ENCODE assay signal across 15 cellular contexts in the genomic region with DNA sequence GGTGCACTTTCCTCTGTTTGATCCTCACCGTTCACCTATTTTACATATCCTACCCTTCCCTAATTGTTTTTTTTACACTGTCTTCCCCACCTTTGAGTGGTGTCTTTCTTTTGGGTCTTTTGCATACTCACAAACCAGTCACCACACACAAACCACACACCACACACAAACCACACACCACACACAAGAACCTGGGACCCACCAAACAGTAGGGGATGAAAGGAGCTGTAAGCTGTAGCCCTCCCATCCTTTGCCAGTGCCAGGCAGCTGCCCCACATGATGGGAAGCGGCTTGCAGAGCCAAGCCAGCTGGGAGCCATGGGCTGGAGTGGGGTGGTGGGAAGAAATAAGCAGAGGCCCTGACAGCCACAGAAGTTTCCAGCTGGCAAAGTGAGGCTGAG. TPM values are rescaled to one million over a fixed set of nuclear protein-coding genes. Genes with fewer than 3 reads are reported as not detected.
DNase-seq lines count a peak whose midpoint lies in the region; ATAC-seq, FAIRE-seq and TF ChIP-seq lines count a peak whose summit lies in the region.
"Had no signal": no experiment of that assay in that cellular context is flagged by ENCODE, and none has a peak within 500 bp of the region (broad histone marks: within the 10 kb centered on the region; RNA-seq: fewer than 3 reads in every experiment).

No MANE protein-coding gene starts in this region.

- no peaks in the 10 kb centered on the region for H3K27me3 Mint-ChIP-seq in H9 (ENCODE audit: low read depth)
- H3K27me3 Mint-ChIP-seq: IgD-negative memory B cell had no signal

- H3T11ph ChIP-seq in H9 (ENCODE audit: low read length): no peak overlapping the region

- no peaks in the 10 kb centered on the region for H3K4me1 ChIP-seq in DND-41 (ENCODE audit: insufficient read depth, low read length)
- H3K4me1 ChIP-seq in H9 (ENCODE audit: insufficient read depth, low read length): peaks cover 8% of the 10 kb centered on the region
- H3K4me1 ChIP-seq in GM12878 (ENCODE audit: control insufficient read depth, insufficient read depth, low read length): peaks cover 8% of the 10 kb centered on the region; the same call in 1 of the 2 replicates
- H3K4me1 ChIP-seq in neuronal stem cell (ENCODE audit: control insufficient read depth in 2 of 2, insufficient read depth in 1 of 2, low read depth in 1 of 2, low read length in 2 of 2): peaks cover 0 to 5% of the 10 kb centered on the region in 2 donors
- H3K4me1 ChIP-seq: A549 had no signal

- intact Hi-C loops in GM12878 (cut with micrococcal nuclease; ENCODE audit: unreplicated experiment): no loop called here

- H4K20me1 ChIP-seq in DND-41 (ENCODE audit: insufficient read depth, low read length) (no peaks in the 10 kb centered on the region), H9 (ENCODE audit: control insufficient read depth, insufficient read depth, insufficient read length) (no peaks in the 10 kb centered on the region), GM12878 (ENCODE audit: control insufficient read depth, insufficient read depth) (no peaks in the 10 kb centered on the region)

- H3K23ac ChIP-seq in H9 (ENCODE audit: insufficient read length, low read depth, low read length): no peak overlapping the region
- no peak overlapping the region for H3K23ac ChIP-seq in neuronal stem cell (ENCODE audit: low read depth, low read length, poor library complexity)

- in situ Hi-C loops in GM12878 (cut with MboI): no loop called here

- H2BK15ac ChIP-seq in H9 (ENCODE audit: low read depth, low read length) (no peak overlapping the region), neuronal stem cell (ENCODE audit: low read length) (no peak overlapping the region)

- no TSS peak for BruUV-seq in GM12878 (replicated peaks; lab: Mats Ljungman, UMichigan)

- H3K79me2 ChIP-seq in DND-41 (ENCODE audit: insufficient read depth, low read length): no peaks in the 10 kb centered on the region
- no peaks in the 10 kb centered on the region for H3K79me2 ChIP-seq in H9 (ENCODE audit: insufficient read depth, low read length)
- no peaks in the 10 kb centered on the region for H3K79me2 ChIP-seq in GM12878 (ENCODE audit: control insufficient read depth, insufficient read depth, low read length)

- POLR2A ChIA-PET in GM12878 (lab: Charles Lee): interaction anchor here (1.3 kb wide), 1 partner anchor 21 kb away, joined by 3 read pairs; no protein-coding TSS in a partner anchor

- H3K9ac ChIP-seq in DND-41 (ENCODE audit: low read depth, low read length) (no peak overlapping the region), H9 (ENCODE audit: extremely low read depth, insufficient read length, low read length) (no peak overlapping the region), GM12878 (ENCODE audit: control insufficient read depth, insufficient read depth, low read length) (no peak overlapping the region), neuronal stem cell (ENCODE audit: low read depth, low read length, poor library complexity) (no peak overlapping the region)
- H3K9ac ChIP-seq: KMS-11 had no signal

- no peak overlapping the region for H2AK5ac ChIP-seq in H9 (ENCODE audit: insufficient read length, low read length)
- no peak overlapping the region for H2AK5ac ChIP-seq in neuronal stem cell (ENCODE audit: low read depth, low read length)

- H3K27ac ChIP-seq in DND-41 (ENCODE audit: low read length) (no peak overlapping the region), H9 (ENCODE audit: insufficient read length, low read depth, low read length) (no peak overlapping the region), GM12878 (ENCODE audit: control insufficient read depth, insufficient read depth) (no peak overlapping the region), neuronal stem cell (replicated peaks; ENCODE audit: low read length) (no peak overlapping the region)
- H3K27ac ChIP-seq: A549, KMS-11 had no signal

- FAIRE-seq in GM12878 (lab: Jason Lieb, UNC): no peak
- FAIRE-seq: A549, GM12892 had no signal

- no peak overlapping the region for H3K56ac ChIP-seq in H9 (ENCODE audit: insufficient read length, low read depth, low read length)

- H3K18ac ChIP-seq in H9 (ENCODE audit: insufficient read length, low read depth, low read length) (no peak overlapping the region), neuronal stem cell (ENCODE audit: low read length) (peak overlapping the region; percentile 73)

- no peak overlapping the region for H4K5ac ChIP-seq in H9 (ENCODE audit: insufficient read length, low read depth, low read length)

- SMC1A ChIA-PET in GM12878 (lab: Charles Lee; ENCODE audit: uncharacterized antibody, unreplicated experiment): interaction anchor here (1.0 to 3.1 kb wide), 5 partner anchors 9 to 36 kb away, joined by 3 to 15 read pairs (median 4); no protein-coding TSS in a partner anchor

- TF ChIP-seq CTCF in DND-41 (IDR thresholded peaks at IDR 0.05; ENCODE audit: borderline replicate concordance, extremely low read depth, low read length, poor library complexity, severe bottlenecking) (no peak), H9 (conservative IDR thresholded peaks at IDR 0.05) (no peak), GM12878 (IDR thresholded peaks at IDR 0.05 in 2 of 3, conservative IDR thresholded peaks at IDR 0.05 in 1 of 3; ENCODE audit: control insufficient read depth in 2 of 3, extremely low read depth in 1 of 3, insufficient read depth in 1 of 3, low read depth in 3 of 3, low read length in 3 of 3) (no peak)

- no peaks in the 10 kb centered on the region for H3K23me2 ChIP-seq in H9 (ENCODE audit: insufficient read length, low read depth, low read length, poor library complexity, severe bottlenecking)

- H3K36me3 Mint-ChIP-seq in H9 (ENCODE audit: insufficient read depth in 1 of 3, low read depth in 3 of 3): peaks cover 19 to 33% (median 22%) of the 10 kb centered on the region in 3 experiments
- H3K36me3 Mint-ChIP-seq: CD4-positive, CD25-positive, alpha-beta regulatory T cell had no signal

- CTCF ChIA-PET in GM12878 (lab: Yijun Ruan, JAX): interaction anchor here (1.4 to 2.5 kb wide), 2 partner anchors 18 to 23 kb away, joined by 4 to 10 read pairs; no protein-coding TSS in a partner anchor

- H2BK120ac ChIP-seq in H9 (ENCODE audit: low read depth, low read length, poor library complexity, severe bottlenecking) (no peak overlapping the region), neuronal stem cell (ENCODE audit: low read depth, low read length) (no peak overlapping the region)

- peaks cover 50 to 58% of the 10 kb centered on the region in 2 experiments for H3K4me1 Mint-ChIP-seq in H9
- H3K4me1 Mint-ChIP-seq: CD4-positive, CD25-positive, alpha-beta regulatory T cell had no signal

- no peak overlapping the region for H3K4me2 ChIP-seq in DND-41 (ENCODE audit: insufficient read depth, low read length)
- H3K4me2 ChIP-seq in H9 (ENCODE audit: insufficient read depth, insufficient read length, low read length): no peak overlapping the region
- H3K4me2 ChIP-seq in GM12878 (ENCODE audit: control insufficient read depth, insufficient read depth): no peak overlapping the region
- no peak overlapping the region for H3K4me2 ChIP-seq in neuronal stem cell (ENCODE audit: insufficient read depth, low read length, poor library complexity, severe bottlenecking)
- H3K4me2 ChIP-seq: A549, KMS-11 had no signal

- peak overlapping the region in 2 of 3 experiments; percentile 23 to 31; a peak in 1 of 7 replicates for H3K27ac Mint-ChIP-seq in H9
- H3K27ac Mint-ChIP-seq: CD4-positive, CD25-positive, alpha-beta regulatory T cell; IgD-negative memory B cell had no signal

- H2BK12ac ChIP-seq in H9 (ENCODE audit: insufficient read length, low read depth, low read length) (no peak overlapping the region), neuronal stem cell (ENCODE audit: low read length) (no peak overlapping the region)

- H2BK20ac ChIP-seq in H9 (ENCODE audit: low read depth, low read length, poor library complexity, severe bottlenecking): no peak overlapping the region

- no peak overlapping the region for H3K4me3 ChIP-seq in DND-41 (ENCODE audit: low read depth in 1 of 2, low read length in 2 of 2)
- no peak overlapping the region for H3K4me3 ChIP-seq in GM12878
- H3K4me3 ChIP-seq in neuronal stem cell (ENCODE audit: low read length in 2 of 2): no peak overlapping the region
- H3K4me3 ChIP-seq: A549 had no signal

- H3K79me1 ChIP-seq in H9 (ENCODE audit: insufficient read depth, low read depth, low read length, poor library complexity, severe bottlenecking): no peaks in the 10 kb centered on the region
- H3K79me1 ChIP-seq in neuronal stem cell (ENCODE audit: low read depth, low read length): no peaks in the 10 kb centered on the region

- DNase-seq in DND-41 (peak; percentile 19), H9 (no peak), GM12878 (ENCODE audit: low read depth, low spot score) (no peak), neuronal stem cell (ENCODE audit: low spot score) (no peak), HuH-7 (ENCODE audit: low spot score) (no peak)
- DNase-seq: Calu3; CD4-positive, CD25-positive, alpha-beta regulatory T cell; DMS 273 treated with DMSO at 0.1 percent for 48 hours had no signal

- TF ChIP-seq POLR2A in GM12878 (IDR thresholded peaks at IDR 0.05; ENCODE audit: low read depth, low read length): no peak

- H4K8ac ChIP-seq in H9 (replicated peaks; ENCODE audit: insufficient read length, low read depth, low read length) (no peak overlapping the region), neuronal stem cell (ENCODE audit: low read depth, low read length) (no peak overlapping the region)

- no peak for TF ChIP-seq EP300 in GM12878 (IDR thresholded peaks at IDR 0.05; ENCODE audit: borderline replicate concordance in 1 of 2, control insufficient read depth in 1 of 2, low read depth in 2 of 2, low read length in 2 of 2)

- H3K4ac ChIP-seq in H9 (ENCODE audit: low read depth, low read length) (no peak overlapping the region), neuronal stem cell (ENCODE audit: low read length) (no peak overlapping the region)

- no peak for TF ChIP-seq RAD21 in GM12878 (IDR thresholded peaks at IDR 0.05; ENCODE audit: insufficient read depth, low read depth, low read length)

- H3K9me3 ChIP-seq in DND-41 (ENCODE audit: insufficient read depth, low read length, severe bottlenecking) (no peaks in the 10 kb centered on the region), H9 (ENCODE audit: control insufficient read depth, low read depth, low read length) (peaks cover 6% of the 10 kb centered on the region), GM12878 (replicated peaks; ENCODE audit: control insufficient read depth, insufficient read depth, low read length) (peaks cover 10% of the 10 kb centered on the region; the same call in 2 of the 3 replicates), neuronal stem cell (replicated peaks in 1 of 2; ENCODE audit: control insufficient read depth in 2 of 2, insufficient read depth in 1 of 2, low read depth in 1 of 2, low read length in 2 of 2) (no peaks in the 10 kb centered on the region)
- H3K9me3 ChIP-seq: A549 had no signal

- H3K4me3 Mint-ChIP-seq in H9: no peak overlapping the region
- H3K4me3 Mint-ChIP-seq: CD4-positive, CD25-positive, alpha-beta regulatory T cell; IgD-negative memory B cell had no signal

- H3K9me3 Mint-ChIP-seq in H9: peaks cover 27 to 28% of the 10 kb centered on the region in 2 experiments

- WGBS in H9 (ENCODE audit: extremely low coverage, insufficient read length, low lambda C conversion rate): no CpG with 5 or more reads among the region's 2 CpGs
- WGBS in GM12878 (ENCODE audit: insufficient coverage, insufficient replicate concordance, low lambda C conversion rate, missing lambda C conversion rate): 78% methylated on average over 2 of the region's 2 CpGs
- WGBS in neuronal stem cell (ENCODE audit: extremely low coverage in 2 of 2, insufficient read length in 2 of 2, insufficient replicate concordance in 1 of 2), 2 donors: no CpG with 5 or more reads among the region's 2 CpGs

- H3K14ac ChIP-seq in H9 (ENCODE audit: insufficient read depth, low read length) (no peak overlapping the region), neuronal stem cell (ENCODE audit: low read length) (no peak overlapping the region)

- H3K36me3 ChIP-seq in DND-41 (ENCODE audit: insufficient read depth, low read length) (no peaks in the 10 kb centered on the region), GM12878 (ENCODE audit: control insufficient read depth in 2 of 2, insufficient read depth in 2 of 2, low read length in 1 of 2) (no peaks in the 10 kb centered on the region), neuronal stem cell (replicated peaks in 1 of 2; ENCODE audit: control insufficient read depth in 2 of 2, insufficient read depth in 2 of 2, low read length in 2 of 2) (no peaks in the 10 kb centered on the region)

- H2AFZ ChIP-seq in DND-41 (ENCODE audit: low read depth, low read length): no peak overlapping the region
- H2AFZ ChIP-seq in H9 (ENCODE audit: low read length): no peak overlapping the region
- no peak overlapping the region for H2AFZ ChIP-seq in GM12878 (ENCODE audit: control insufficient read depth, low read depth, low read length)
- H2AFZ ChIP-seq in neuronal stem cell (ENCODE audit: low read length): no peak overlapping the region

- H3K27me3 ChIP-seq in DND-41 (ENCODE audit: insufficient read depth, low read length, poor library complexity) (no peaks in the 10 kb centered on the region), H9 (ENCODE audit: insufficient read depth, low read length) (no peaks in the 10 kb centered on the region), GM12878 (replicated peaks in 1 of 2; ENCODE audit: control insufficient read depth in 2 of 2, insufficient read depth in 2 of 2, low read length in 1 of 2) (no peaks in the 10 kb centered on the region), neuronal stem cell (ENCODE audit: control insufficient read depth in 3 of 3, insufficient read depth in 3 of 3, low read depth in 1 of 3, low read length in 3 of 3) (no peaks in the 10 kb centered on the region)

- RAD21 ChIA-PET in GM12878 (lab: Charles Lee; ENCODE audit: unreplicated experiment): no interaction called here

- H4K91ac ChIP-seq in H9 (ENCODE audit: insufficient read length, low read depth, low read length): no peak overlapping the region
- no peak overlapping the region for H4K91ac ChIP-seq in neuronal stem cell (ENCODE audit: low read depth, low read length, poor library complexity)

- H2BK5ac ChIP-seq in H9 (ENCODE audit: insufficient read length, low read length) (no peak overlapping the region), neuronal stem cell (ENCODE audit: low read length) (no peak overlapping the region)

- ATAC-seq in DND-41 (ENCODE audit: insufficient read depth, low read depth) (peak; percentile 61; the same call in 1 of the 3 replicates), GM12878 (no peak), GM21717 (IDR thresholded peaks at IDR 0.05; ENCODE audit: unreplicated experiment) (no peak), HG03025 (IDR thresholded peaks at IDR 0.05; ENCODE audit: low FRiP score, unreplicated experiment) (no peak)
- ATAC-seq: A549, HCT116 had no signal

RNA-seq across cellular contexts. Expression of a gene that starts 38.9 kb away (rescaled TPM):
- total RNA-seq in H9 (2021) (303 and 313 TPM in 2 replicates), GM12878 (2014; rRNA removed) (58.8 and 66.9 TPM in 2 replicates), GM12878 (2014; rRNA removed; fragmentation: Illumina TruSeq; extraction: Trizol) (72.6 and 75.0 TPM in 2 replicates), GM12878 (2021) (105 and 106 TPM in 2 replicates)
- 48.0 and 54.2 TPM in 2 replicates for total RNA-seq in GM12878 (2013; cell fraction: nucleolus; rRNA removed)
- polyA plus RNA-seq in GM12878 (2011; ENCODE audit: low read depth): 19.5 TPM
- polyA plus RNA-seq in GM12878 (2011; rRNA removed) (59.8 and 69.5 TPM in 2 replicates), GM12878 (2014; fragmentation: Illumina TruSeq; extraction: Trizol) (94.4 and 110 TPM in 2 replicates), GM12878 (2014; fragmentation: Nextera tagmentation; extraction: Ambion mirVana) (10 to 100 TPM; 12.4 to 25.6 TPM), GM12878 (2014; rRNA removed) (56.0 and 56.2 TPM in 2 replicates), GM12878 (2016; fragmentation: Nextera tagmentation; extraction: Ambion mirVana) (100 to 1,000 TPM; 104 to 108 TPM)
- 18.4 and 26.7 TPM in 2 replicates for polyA plus RNA-seq in GM12878 (2011; cell fraction: cytosol; rRNA removed)
- polyA plus RNA-seq in GM12878 (2011; cell fraction: nucleus; rRNA removed): 25.8 and 48.0 TPM in 2 replicates
- polyA plus RNA-seq in GM12878 (2012): 23.4 and 26.8 TPM in 2 replicates
- 36.1 and 54.6 TPM in 2 replicates for polyA minus RNA-seq in GM12878 (2011; rRNA and poly(A)+ RNA removed)
- 31.3 and 35.0 TPM in 2 replicates for polyA minus RNA-seq in GM12878 (2011; cell fraction: cytosol; rRNA and poly(A)+ RNA removed)
- polyA minus RNA-seq in GM12878 (2011; cell fraction: nucleus; rRNA and poly(A)+ RNA removed): 13.1 and 23.7 TPM in 2 replicates
- 106 TPM for polyA plus RNA-seq in neuronal stem cell (2013, experiment 1 of 2)
- 103 TPM for polyA plus RNA-seq in neuronal stem cell (2013, experiment 2 of 2)
